Comparison of ENCODE assay signal across 10 cellular contexts in the genomic region with DNA sequence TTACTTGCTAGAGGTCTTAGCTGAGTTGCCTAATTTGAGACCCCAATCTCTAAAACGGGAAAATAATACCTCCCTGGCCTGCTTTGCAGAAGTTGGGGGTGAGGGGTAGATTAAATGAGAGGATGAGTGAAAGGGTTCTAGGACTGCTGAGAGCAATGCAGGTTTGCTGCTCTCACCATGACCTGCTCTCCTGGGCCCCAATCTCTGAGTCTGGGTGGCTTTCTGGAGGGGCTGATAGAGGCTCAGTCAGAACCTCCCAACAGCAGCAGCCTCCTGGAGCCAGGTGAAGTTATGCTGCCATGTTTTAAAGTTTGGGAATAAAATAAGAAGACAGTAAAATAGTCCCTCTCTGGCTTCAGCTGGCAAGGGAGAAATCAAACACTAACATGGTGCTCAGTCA. TPM values are rescaled to one million over a fixed set of nuclear protein-coding genes. Genes with fewer than 3 reads are reported as not detected.
"Had no signal": no experiment of that assay in that cellular context is flagged by ENCODE, and none has a peak within 500 bp of the region (broad histone marks: within the 10 kb centered on the region; RNA-seq: fewer than 3 reads in every experiment).

No MANE protein-coding gene starts in this region.

- H3K9me3 ChIP-seq: HAP-1 had no signal

- H3K9ac ChIP-seq: GM23248 had no signal

- H3K4me1 ChIP-seq: HAP-1 had no signal

- H3K4me3 Mint-ChIP-seq: HFFc6 had no signal

- H3K27ac Mint-ChIP-seq: HFFc6 had no signal

- DNase-seq: GM23248, GOT3, H7, HFFc6, IMR-90, KBM-7 had no signal

- H3K27ac ChIP-seq: GM23248 had no signal

- ATAC-seq: HCT116 had no signal

- H3K9me3 Mint-ChIP-seq: HFFc6 had no signal

- H3K4me3 ChIP-seq: GM23248, HAP-1 had no signal

RNA-seq across cellular contexts. Expression of a gene that starts 40.1 kb away (rescaled TPM):
- total RNA-seq: GM23248, H4, H7, HFFc6, HT-29, IMR-90 had no signal
- polyA plus RNA-seq: GM23248, IMR-90 had no signal
